In genomic region chr13:73672492-73672891, GRCh38 we compare ENCODE assay signal across 20 cellular contexts.
DNase-seq lines count a peak whose midpoint lies in the region; ATAC-seq and TF ChIP-seq lines count a peak whose summit lies in the region.
"Had no signal": no experiment of that assay in that cellular context is flagged by ENCODE, and none has a peak within 500 bp of the region (broad histone marks: within the 10 kb centered on the region; RNA-seq: fewer than 3 reads in every experiment).

No MANE protein-coding gene starts in this region.

- H3K4me1 Mint-ChIP-seq in HFFc6 (ENCODE audit: low read depth) (peaks cover 27% of the 10 kb centered on the region), progenitor cell of endocrine pancreas (ENCODE audit: low read depth) (peaks cover 43% of the 10 kb centered on the region)
- H3K4me1 Mint-ChIP-seq: B cell, memory B cell had no signal

- in situ Hi-C loops in ACHN (cut with HindIII; ENCODE audit: low pct_ligation_motif_present, low pct_unique_long_range_greater_than_20kb, low sequenced_read_pairs) = no loop called here

- TF ChIP-seq CTCF in HFFc6 (IDR thresholded peaks at IDR 0.05) = no peak
- no peak for TF ChIP-seq CTCF in foreskin keratinocyte (conservative IDR thresholded peaks at IDR 0.05)
- TF ChIP-seq CTCF in progenitor cell of endocrine pancreas (IDR thresholded peaks at IDR 0.05; ENCODE audit: unreplicated experiment) = no peak

- H3K9me3 Mint-ChIP-seq in HFFc6 (no peaks in the 10 kb centered on the region), progenitor cell of endocrine pancreas (ENCODE audit: low read depth) (peaks cover 17% of the 10 kb centered on the region)
- H3K9me3 Mint-ChIP-seq: memory B cell; stimulated activated naive CD8-positive, alpha-beta T cell treated with anti-CD3 and anti-CD28 coated beads, Interleukin-15, Interleukin-2, amounts not matched to agents 100 ng/mL and 50 ng/mL, for 24 hours had no signal

- H3K4me3 Mint-ChIP-seq in HFFc6 = no peak overlapping the region
- H3K4me3 Mint-ChIP-seq in progenitor cell of endocrine pancreas (ENCODE audit: low read depth) = no peak overlapping the region
- H3K4me3 Mint-ChIP-seq: B cell; memory B cell; stimulated activated naive CD8-positive, alpha-beta T cell treated with anti-CD3 and anti-CD28 coated beads, Interleukin-15, Interleukin-2, amounts not matched to agents 100 ng/mL and 50 ng/mL, for 24 hours had no signal

- H3K36me3 Mint-ChIP-seq in HFFc6 (ENCODE audit: low read depth) = no peaks in the 10 kb centered on the region
- H3K36me3 Mint-ChIP-seq in progenitor cell of endocrine pancreas (ENCODE audit: insufficient read depth) = peaks cover 5% of the 10 kb centered on the region
- H3K36me3 Mint-ChIP-seq: memory B cell had no signal

- no peak for DNase-seq in HFFc6
- DNase-seq in NCI-H748 treated with DMSO at 0.1 percent for 48 hours (lab: John Stamatoyannopoulos, UW) = peak; percentile 42
- DNase-seq in foreskin keratinocyte = no peak
- no peak for DNase-seq in progenitor cell of endocrine pancreas (ENCODE audit: low spot score, unreplicated experiment)
- no peak for DNase-seq in erythroblast (lab: John Stamatoyannopoulos, UW)
- DNase-seq in ACHN = no peak
- DNase-seq: activated CD4-positive, CD25-positive, alpha-beta regulatory T cell treated with anti-CD3 and anti-CD28 coated beads, Interleukin-2, amount 50 U/mL, for 72 hours; activated T-cell treated with anti-CD3 and anti-CD28 coated beads for 4 hours; GOT3; IMR-90; NCI-H1048; NCI-H446 treated with DMSO at 0.1 percent for 48 hours; nucleus accumbens; T-helper 1 cell had no signal

- no peak for TF ChIP-seq POLR2A in erythroblast (IDR thresholded peaks at IDR 0.05; ENCODE audit: low read length)

- no peaks in the 10 kb centered on the region for H3K27me3 ChIP-seq in foreskin keratinocyte

- H3K27ac ChIP-seq in foreskin keratinocyte = peak overlapping the region; percentile 56
- H3K27ac ChIP-seq: skin epidermis had no signal

- peaks cover 1% of the 10 kb centered on the region; the same call in 1 of the 2 replicates for H3K27me3 Mint-ChIP-seq in HFFc6 (ENCODE audit: insufficient read depth)
- no peaks in the 10 kb centered on the region for H3K27me3 Mint-ChIP-seq in progenitor cell of endocrine pancreas
- H3K27me3 Mint-ChIP-seq: B cell; memory B cell; stimulated activated naive CD8-positive, alpha-beta T cell treated with anti-CD3 and anti-CD28 coated beads, Interleukin-15, Interleukin-2, amounts not matched to agents 100 ng/mL and 50 ng/mL, for 24 hours had no signal

- H3K27ac Mint-ChIP-seq in HFFc6 (0 out of 2 replicates have a peak overlapping the region, but pooled peaks have one; percentile 11), progenitor cell of endocrine pancreas (peak overlapping the region; percentile 83)
- H3K27ac Mint-ChIP-seq: B cell; memory B cell; stimulated activated naive CD8-positive, alpha-beta T cell treated with anti-CD3 and anti-CD28 coated beads, Interleukin-15, Interleukin-2, amounts not matched to agents 100 ng/mL and 50 ng/mL, for 24 hours had no signal

- ATAC-seq in foreskin keratinocyte = no peak
- ATAC-seq in GM19397 (IDR thresholded peaks at IDR 0.05; ENCODE audit: unreplicated experiment) = no peak
- ATAC-seq in HG02678 (IDR thresholded peaks at IDR 0.05; ENCODE audit: unreplicated experiment) = no peak

- H3K4me1 ChIP-seq in foreskin keratinocyte = peaks cover 11% of the 10 kb centered on the region
